8 cellular contexts compared by ENCODE assay signal in the genomic region with DNA sequence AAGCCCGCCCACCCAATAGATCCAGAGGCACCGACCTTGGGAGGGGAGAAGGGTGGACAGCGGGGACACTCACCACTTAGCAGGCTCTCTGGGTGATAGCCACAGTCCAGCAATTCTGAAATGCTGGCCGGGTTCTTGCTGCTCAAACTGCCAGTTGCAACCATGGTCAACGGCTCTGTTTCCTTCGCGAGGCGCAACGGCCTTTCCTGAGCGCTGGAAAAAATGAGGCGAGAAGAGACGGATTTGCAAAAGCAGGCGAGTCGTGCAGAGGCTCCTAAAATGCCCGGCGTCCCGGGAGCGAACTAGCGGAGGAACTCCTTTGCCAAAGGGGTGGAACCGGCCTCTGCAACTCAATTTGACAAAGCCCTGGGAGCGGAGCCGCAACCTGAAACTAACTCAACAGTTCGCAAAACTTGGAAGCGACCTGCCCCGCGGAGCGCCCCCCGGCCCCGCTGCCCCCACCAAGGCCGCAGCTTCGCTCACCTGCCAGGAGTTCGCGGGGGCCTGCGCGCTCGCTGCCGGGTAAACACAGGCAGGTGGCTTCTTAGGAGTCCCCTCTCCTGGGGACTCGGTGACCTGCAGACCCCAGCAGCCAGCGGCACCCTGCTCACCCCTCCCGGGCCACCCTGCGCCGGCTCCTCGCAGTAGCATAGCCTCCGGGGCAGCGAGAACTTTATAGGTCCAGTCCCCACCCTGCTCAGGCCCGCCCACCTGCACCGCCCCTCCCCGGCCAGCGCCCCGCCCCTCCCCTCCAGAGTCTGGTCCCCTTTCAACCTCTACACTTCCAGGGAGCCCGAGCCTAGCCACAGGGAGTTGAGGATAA. TPM values are rescaled to one million over a fixed set of nuclear protein-coding genes. Genes with fewer than 3 reads are reported as not detected.
A peak's percentile ranks its signal among the peaks of the same experiment; 100 is the strongest.
DNase-seq lines count a peak whose midpoint lies in the region; ATAC-seq and TF ChIP-seq lines count a peak whose summit lies in the region.

A gene with protein sequence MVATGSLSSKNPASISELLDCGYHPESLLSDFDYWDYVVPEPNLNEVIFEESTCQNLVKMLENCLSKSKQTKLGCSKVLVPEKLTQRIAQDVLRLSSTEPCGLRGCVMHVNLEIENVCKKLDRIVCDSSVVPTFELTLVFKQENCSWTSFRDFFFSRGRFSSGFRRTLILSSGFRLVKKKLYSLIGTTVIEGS (minus strand): TSS at position 649 of the 823 bp plus-strand sequence. CDS start 485 bp downstream, at position 164.

- peak; percentile 8 for DNase-seq in NOMO-1 treated with DMSO at 0.1 percent for 48 hours (lab: John Stamatoyannopoulos, UW; ENCODE audit: unreplicated experiment)
- no peak for DNase-seq in NOMO-1 (lab: John Stamatoyannopoulos, UW; ENCODE audit: unreplicated experiment in 2 of 2)
- peak; percentile 11 for DNase-seq in medulla oblongata (ENCODE audit: extremely low spot score)
- DNase-seq in NCI-H128 (lab: John Stamatoyannopoulos, UW; ENCODE audit: unreplicated experiment): no peak

- peak; percentile 94 for ATAC-seq in SK-N-SH treated with all-trans-retinoic acid at 6 μM for 48 hours
- ATAC-seq in HG03108 (IDR thresholded peaks at IDR 0.05; ENCODE audit: unreplicated experiment): no peak

- H3K36me3 ChIP-seq in duodenal mucosa (ENCODE audit: control insufficient read depth in 1 of 2, insufficient read depth in 2 of 2, low read length in 2 of 2): no peaks in the 10 kb centered on the region
- H3K36me3 ChIP-seq in thymus (ENCODE audit: control insufficient read depth, insufficient read depth): no peaks in the 10 kb centered on the region

- H3K4me1 ChIP-seq in duodenal mucosa (ENCODE audit: control insufficient read depth in 1 of 2, insufficient read depth in 2 of 2, low read length in 2 of 2): peaks cover 0 to 8% of the 10 kb centered on the region in 2 donors
- peaks cover 5% of the 10 kb centered on the region for H3K4me1 ChIP-seq in thymus (ENCODE audit: control insufficient read depth, insufficient read depth, low read length)

- no peak within 1 kb of the TSS for H3K9ac ChIP-seq in duodenal mucosa (ENCODE audit: low read depth in 1 of 2, low read length in 2 of 2)

- H3K4me3 ChIP-seq in duodenal mucosa (ENCODE audit: low read depth in 1 of 2, low read length in 2 of 2) (peak within 1 kb of the TSS; percentile 55 to 68), thymus (ENCODE audit: low read length) (peak within 1 kb of the TSS; percentile 52)

- H3K27ac ChIP-seq in duodenal mucosa (ENCODE audit: low read depth, low read length): no peak within 1 kb of the TSS
- no peak within 1 kb of the TSS for H3K27ac ChIP-seq in thymus (ENCODE audit: low read depth)

- 2% methylated on average over 51 of the region's 51 CpGs for WGBS in thymus

- no peaks in the 10 kb centered on the region for H3K9me3 ChIP-seq in duodenal mucosa (ENCODE audit: control insufficient read depth in 1 of 2, low read length in 2 of 2)
- H3K9me3 ChIP-seq in thymus (ENCODE audit: control insufficient read depth): no peaks in the 10 kb centered on the region

- peaks cover 18 to 26% of the 10 kb centered on the region in 2 donors for H3K27me3 ChIP-seq in duodenal mucosa (ENCODE audit: control insufficient read depth in 1 of 2, insufficient read depth in 2 of 2, low read length in 2 of 2)
- no peaks in the 10 kb centered on the region for H3K27me3 ChIP-seq in thymus (ENCODE audit: control insufficient read depth, insufficient read depth)

TF ChIP-seq in SK-N-SH treated with all-trans-retinoic acid at 6 μM for 48 hours, 23 proteins besides CTCF, POLR2A, EP300 and RAD21:
- no peak for TF ChIP-seq ZNF565 (CRISPR knock-in tag; conservative IDR thresholded peaks at IDR 0.05; ENCODE audit: low read depth)
- TF ChIP-seq ZFP30 (CRISPR knock-in tag; IDR thresholded peaks at IDR 0.05): no peak
TF ChIP-seq in SK-N-SH treated with all-trans-retinoic acid at 6 μM for 48 hours: peak in this region for 0.

RNA-seq across cellular contexts. Expression of the gene that starts here (rescaled TPM):
- polyA plus RNA-seq in thymus: 1.5 TPM

Comparison
In these comparisons a context has a peak if more than half of its experiments do, and no peak if none do; other contexts are left out.
1. DNase-seq: peak in NOMO-1 treated with DMSO at 0.1 percent for 48 hours (single experiment) and medulla oblongata (single experiment); none in NOMO-1 (0 of 2) and NCI-H128 (single experiment).